In the genomic region with DNA sequence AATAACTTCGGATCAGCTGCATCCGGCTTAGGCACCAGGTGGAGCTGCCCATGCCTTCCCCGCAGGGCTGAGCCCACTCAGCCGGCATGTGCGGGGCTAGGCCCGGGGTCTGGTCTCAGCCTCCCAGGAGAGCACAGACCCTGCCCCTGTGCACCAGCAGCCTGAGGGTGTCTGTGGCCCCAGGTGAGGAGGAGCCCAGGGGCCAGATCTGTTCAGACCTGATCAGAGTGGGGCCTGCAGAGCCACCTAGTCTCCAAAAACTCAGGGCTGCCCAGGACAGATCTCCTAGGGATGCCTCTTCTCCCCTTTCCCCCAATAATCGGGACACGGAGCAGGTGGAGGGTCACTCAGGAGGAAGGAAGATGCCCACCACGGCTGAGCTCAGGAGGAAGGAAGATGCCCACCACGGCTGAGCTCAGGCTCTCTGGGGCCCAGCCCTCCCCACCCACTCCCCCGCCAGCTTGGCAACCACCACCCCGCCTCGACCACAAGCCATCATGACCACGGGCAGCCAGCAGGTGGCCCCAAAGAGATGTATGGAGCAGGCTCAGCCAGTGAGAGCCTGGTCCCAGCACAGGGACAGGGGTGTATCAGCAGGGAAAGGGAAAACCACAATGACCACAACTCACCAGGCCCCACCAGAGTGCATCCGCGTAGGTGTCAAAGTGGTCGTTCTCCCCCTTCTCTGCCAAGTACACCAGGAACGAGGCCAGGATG, we compare ENCODE assay signal across 8 cellular contexts. TPM values are rescaled to one million over a fixed set of nuclear protein-coding genes. Genes with fewer than 3 reads are reported as not detected.
DNase-seq lines count a peak whose midpoint lies in the region; ATAC-seq, FAIRE-seq and TF ChIP-seq lines count a peak whose summit lies in the region.

No MANE protein-coding gene starts in this region.

- peak; percentile 52 for ATAC-seq in stimulated activated naive CD8-positive, alpha-beta T cell treated with anti-CD3 and anti-CD28 coated beads, Interleukin-15, amount 100 ng/mL, for 72 hours
- no peak for ATAC-seq in HG02623 (IDR thresholded peaks at IDR 0.05; ENCODE audit: unreplicated experiment)

- H3K9me3 Mint-ChIP-seq in mesothelial cell of epicardium, result peaks cover 5% of the 10 kb centered on the region
- peaks cover 9 to 16% of the 10 kb centered on the region in 2 donors for H3K9me3 Mint-ChIP-seq in stimulated activated naive CD8-positive, alpha-beta T cell treated with anti-CD3 and anti-CD28 coated beads, Interleukin-15, amount 100 ng/mL, for 72 hours

- no peaks in the 10 kb centered on the region for H3K36me3 Mint-ChIP-seq in mesothelial cell of epicardium

- peak; percentile 77 for DNase-seq in GM03348 (ENCODE audit: low spot score)
- DNase-seq in WERI-Rb-1, result peak; percentile 81
- DNase-seq in bronchial epithelial cell (ENCODE audit: low read depth), result peak; percentile 2
- no peak for DNase-seq in mesothelial cell of epicardium (ENCODE audit: low spot score in 2 of 2, unreplicated experiment in 2 of 2)
- DNase-seq in stimulated activated naive CD8-positive, alpha-beta T cell treated with anti-CD3 and anti-CD28 coated beads, Interleukin-15, amount 100 ng/mL, for 72 hours, result peak; percentile 78 to 81
- DNase-seq in DMS114 treated with DMSO at 0.1 percent for 48 hours (lab: John Stamatoyannopoulos, UW; ENCODE audit: unreplicated experiment), result no peak

- TF ChIP-seq CTCF in LNCAP (IDR thresholded peaks at IDR 0.05), result peak; percentile 47
- TF ChIP-seq CTCF in WERI-Rb-1 (IDR thresholded peaks at IDR 0.05; ENCODE audit: low read depth, low read length), result peak; percentile 81
- TF ChIP-seq CTCF in bronchial epithelial cell (IDR thresholded peaks at IDR 0.05; ENCODE audit: insufficient read depth, low read length, severe bottlenecking), result peak; percentile 40
- TF ChIP-seq CTCF in mesothelial cell of epicardium (IDR thresholded peaks at IDR 0.05; ENCODE audit: unreplicated experiment), result peak; percentile 18

- H3K36me3 ChIP-seq in WERI-Rb-1, result peaks cover 17% of the 10 kb centered on the region; the same call in 1 of the 2 replicates
- H3K36me3 ChIP-seq in bronchial epithelial cell (ENCODE audit: control insufficient read depth, insufficient read depth, low read length), result no peaks in the 10 kb centered on the region

- H3K27ac Mint-ChIP-seq in mesothelial cell of epicardium, result no peak overlapping the region
- H3K27ac Mint-ChIP-seq in stimulated activated naive CD8-positive, alpha-beta T cell treated with anti-CD3 and anti-CD28 coated beads, Interleukin-15, amount 100 ng/mL, for 72 hours, result peak overlapping the region; percentile 70 to 96

- H3K4me3 ChIP-seq in WERI-Rb-1 (ENCODE audit: low read depth, low read length) (no peak overlapping the region), bronchial epithelial cell (ENCODE audit: low read depth, low read length) (no peak overlapping the region)

- peaks cover 4% of the 10 kb centered on the region for H3K9me3 ChIP-seq in WERI-Rb-1 (ENCODE audit: severe bottlenecking)

- H3K27me3 ChIP-seq in WERI-Rb-1 (ENCODE audit: insufficient read depth, low read depth, severe bottlenecking) (no peaks in the 10 kb centered on the region), bronchial epithelial cell (ENCODE audit: control insufficient read depth, insufficient read depth, low read length) (no peaks in the 10 kb centered on the region)

- peaks cover 1% of the 10 kb centered on the region for H3K27me3 Mint-ChIP-seq in mesothelial cell of epicardium (ENCODE audit: low read depth)
- H3K27me3 Mint-ChIP-seq in stimulated activated naive CD8-positive, alpha-beta T cell treated with anti-CD3 and anti-CD28 coated beads, Interleukin-15, amount 100 ng/mL, for 72 hours, result peaks cover 36% of the 10 kb centered on the region

- H3K4me3 Mint-ChIP-seq in mesothelial cell of epicardium, result no peak overlapping the region
- peak overlapping the region; percentile 69 to 75 for H3K4me3 Mint-ChIP-seq in stimulated activated naive CD8-positive, alpha-beta T cell treated with anti-CD3 and anti-CD28 coated beads, Interleukin-15, amount 100 ng/mL, for 72 hours

- no peak overlapping the region for H3K27ac ChIP-seq in WERI-Rb-1

- H3K4me1 Mint-ChIP-seq in mesothelial cell of epicardium, result peaks cover 5% of the 10 kb centered on the region
- peaks cover 31% of the 10 kb centered on the region for H3K4me1 Mint-ChIP-seq in stimulated activated naive CD8-positive, alpha-beta T cell treated with anti-CD3 and anti-CD28 coated beads, Interleukin-15, amount 100 ng/mL, for 72 hours

- peak; percentile 47 for FAIRE-seq in bronchial epithelial cell (lab: Jason Lieb, UNC)

RNA-seq across cellular contexts. Expression of gene KCNQ2, which starts 30.5 kb away (rescaled TPM):
- total RNA-seq in bronchial epithelial cell (not detected in 2 replicates), mesothelial cell of epicardium (9.7 to 11.8 TPM (median 10.0 TPM) in 3 replicates)

RNA-seq across cellular contexts. Expression of gene EEF1A2, which starts 56.9 kb away (rescaled TPM):
- 1.1 and 1.9 TPM in 2 replicates for total RNA-seq in bronchial epithelial cell
- 14.4 to 15.6 TPM (median 14.6 TPM) in 3 replicates for total RNA-seq in mesothelial cell of epicardium

Comparison
In these comparisons a context has a peak if more than half of its experiments do, and no peak if none do; other contexts are left out.
1. DNase-seq: peak in GM03348 (single experiment), WERI-Rb-1 (single experiment), bronchial epithelial cell (single experiment) and stimulated activated naive CD8-positive, alpha-beta T cell treated with anti-CD3 and anti-CD28 coated beads, Interleukin-15, amount 100 ng/mL, for 72 hours (2 of 2); none in mesothelial cell of epicardium (0 of 2) and DMS114 treated with DMSO at 0.1 percent for 48 hours (single experiment).
2. CTCF ChIP-seq: peak in every context shown above with its lines; median percentile 81 in WERI-Rb-1; 47 in LNCAP; 40 in bronchial epithelial cell; 18 in mesothelial cell of epicardium.
3. RNA of gene KCNQ2, which starts 30.5 kb away (total RNA-seq): 9.7 to 11.8 TPM in mesothelial cell of epicardium; not detected in bronchial epithelial cell; every median in the first group is over 10 times any median in the second.